In the genomic region with DNA sequence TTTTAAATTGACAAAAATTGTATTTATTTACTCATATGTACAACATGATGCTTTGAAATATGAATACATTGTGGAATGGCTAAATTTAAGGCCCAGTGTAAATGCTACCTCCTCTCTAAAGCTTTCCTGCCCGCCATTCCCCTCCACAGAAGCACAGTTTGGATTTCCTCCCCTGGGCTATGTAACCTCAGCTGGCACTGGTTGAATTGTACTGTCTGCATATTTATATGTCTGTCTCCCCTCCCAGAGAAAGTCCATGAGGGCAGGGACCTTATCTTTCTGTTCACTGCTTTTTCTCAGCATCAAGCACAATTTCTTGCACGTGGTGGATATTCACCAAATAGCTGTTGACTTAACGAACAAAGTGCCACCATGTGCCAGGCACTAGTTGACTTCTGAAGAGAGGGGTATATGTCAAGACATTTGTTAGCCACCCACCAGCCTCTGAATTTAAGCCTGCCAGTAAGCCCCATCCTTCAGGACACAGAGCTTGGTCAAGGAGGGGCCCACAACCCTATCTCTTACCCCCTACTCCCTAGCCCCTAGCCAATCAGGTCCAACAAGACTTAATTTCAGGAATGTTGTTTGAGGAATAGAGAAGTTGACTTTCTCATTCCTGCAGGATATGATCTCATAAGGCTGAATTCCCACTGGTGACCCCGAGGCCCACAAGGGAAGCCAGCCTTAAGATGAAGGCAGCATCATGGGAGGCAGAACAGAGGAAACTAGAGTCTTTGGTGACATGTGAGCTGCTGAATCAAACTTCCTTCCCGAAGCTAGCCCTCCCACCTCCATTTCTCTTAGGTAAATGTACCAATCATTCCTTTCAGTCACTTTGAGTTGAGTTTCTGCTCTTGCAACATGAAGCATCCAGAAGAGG, we compare ENCODE assay signal across 1 cellular context.
TF ChIP-seq lines count a peak whose summit lies in the region.

No MANE protein-coding gene starts in this region.

TF ChIP-seq in IMR-90, 13 proteins besides CTCF, POLR2A, EP300 and RAD21:
- TF ChIP-seq RCOR1 (IDR thresholded peaks at IDR 0.05; ENCODE audit: insufficient replicate concordance, low read length) (no peak), BHLHE40 (IDR thresholded peaks at IDR 0.05; ENCODE audit: low read depth, low read length) (no peak), RFX5 (IDR thresholded peaks at IDR 0.05; ENCODE audit: low read depth, low read length) (no peak), NFE2L2 (IDR thresholded peaks at IDR 0.05; ENCODE audit: low read depth, low read length) (no peak), MAFK (IDR thresholded peaks at IDR 0.05; ENCODE audit: low read depth, low read length) (no peak), FOS (IDR thresholded peaks at IDR 0.05; ENCODE audit: low read depth, low read length) (no peak), CHD1 (IDR thresholded peaks at IDR 0.05; ENCODE audit: low read depth, low read length) (no peak), MAZ (IDR thresholded peaks at IDR 0.05; ENCODE audit: borderline replicate concordance, low read depth, low read length) (no peak), SMC3 (IDR thresholded peaks at IDR 0.05; ENCODE audit: low read depth, low read length) (no peak)
- TF ChIP-seq, protein P1, sequence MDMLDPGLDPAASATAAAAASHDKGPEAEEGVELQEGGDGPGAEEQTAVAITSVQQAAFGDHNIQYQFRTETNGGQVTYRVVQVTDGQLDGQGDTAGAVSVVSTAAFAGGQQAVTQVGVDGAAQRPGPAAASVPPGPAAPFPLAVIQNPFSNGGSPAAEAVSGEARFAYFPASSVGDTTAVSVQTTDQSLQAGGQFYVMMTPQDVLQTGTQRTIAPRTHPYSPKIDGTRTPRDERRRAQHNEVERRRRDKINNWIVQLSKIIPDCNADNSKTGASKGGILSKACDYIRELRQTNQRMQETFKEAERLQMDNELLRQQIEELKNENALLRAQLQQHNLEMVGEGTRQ (IDR thresholded peaks at IDR 0.05; ENCODE audit: low read depth, low read length) = no peak
- TF ChIP-seq, protein P2, sequence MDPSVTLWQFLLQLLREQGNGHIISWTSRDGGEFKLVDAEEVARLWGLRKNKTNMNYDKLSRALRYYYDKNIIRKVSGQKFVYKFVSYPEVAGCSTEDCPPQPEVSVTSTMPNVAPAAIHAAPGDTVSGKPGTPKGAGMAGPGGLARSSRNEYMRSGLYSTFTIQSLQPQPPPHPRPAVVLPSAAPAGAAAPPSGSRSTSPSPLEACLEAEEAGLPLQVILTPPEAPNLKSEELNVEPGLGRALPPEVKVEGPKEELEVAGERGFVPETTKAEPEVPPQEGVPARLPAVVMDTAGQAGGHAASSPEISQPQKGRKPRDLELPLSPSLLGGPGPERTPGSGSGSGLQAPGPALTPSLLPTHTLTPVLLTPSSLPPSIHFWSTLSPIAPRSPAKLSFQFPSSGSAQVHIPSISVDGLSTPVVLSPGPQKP (IDR thresholded peaks at IDR 0.05; ENCODE audit: borderline replicate concordance, low read depth, low read length) = no peak
